Comparison of ENCODE assay signal across 32 cellular contexts in genomic region chr3:113983544-113983943, GRCh38.
"Had no signal": no experiment of that assay in that cellular context is flagged by ENCODE, and none has a peak within 500 bp of the region (broad histone marks: within the 10 kb centered on the region; RNA-seq: fewer than 3 reads in every experiment).

No MANE protein-coding gene starts in this region.

- H3K9me3 ChIP-seq: adrenal gland, body of pancreas, esophagus muscularis mucosa, gastrocnemius medialis had no signal

- H3K9me3 Mint-ChIP-seq: activated CD4-positive, alpha-beta memory T cell treated with anti-CD3 and anti-CD28 coated beads for 36 hours; activated naive CD4-positive, alpha-beta T cell treated with anti-CD3 and anti-CD28 coated beads for 36 hours; activated naive CD4-positive, alpha-beta T cell treated with anti-CD3 and anti-CD28 coated beads, Interleukin-2, amount 50 U/mL, for 24 hours; activated naive CD8-positive, alpha-beta T cell treated with anti-CD3 and anti-CD28 coated beads for 36 hours; activated naive CD8-positive, alpha-beta T cell treated with anti-CD3 and anti-CD28 coated beads, Interleukin-2, amount 50 U/mL, for 24 hours; activated T-cell treated with anti-CD3 and anti-CD28 coated beads, Interleukin-2, amount 50 U/mL, for 24 hours; activated T-helper 1 cell treated with anti-CD3 and anti-CD28 coated beads, Interleukin-12 subunit alpha, Interleukin-12 subunit beta, Interleukin-2, Interleukin-4 antibody, amounts not matched to agents 30 ng/mL and 10 ng/mL and 1 ng/mL, durations not matched to agents 14 hours and 24 hours and 36 hours; activated T-helper 2 cell treated with anti-CD3 and anti-CD28 coated beads, Interferon-gamma antibody, Interleukin-2, Interleukin-4, amounts not matched to agents 10 μg/mL and 5 μg/mL and 100 μg/mL, durations not matched to agents 14 hours and 24 hours and 36 hours; effector memory CD8-positive, alpha-beta T cell had no signal

- H3K4me1 Mint-ChIP-seq: activated naive CD4-positive, alpha-beta T cell treated with anti-CD3 and anti-CD28 coated beads, Interleukin-2, amount 50 U/mL, for 24 hours had no signal

- H3K27ac Mint-ChIP-seq: activated CD4-positive, alpha-beta memory T cell treated with anti-CD3 and anti-CD28 coated beads for 36 hours; activated CD4-positive, alpha-beta T cell treated with anti-CD3 and anti-CD28 coated beads for 36 hours; activated CD4-positive, alpha-beta T cell treated with anti-CD3 and anti-CD28 coated beads, Interleukin-2, amount 10 ng/mL, durations not matched to agents 24 days and 14 days; activated CD8-positive, alpha-beta T cell treated with anti-CD3 and anti-CD28 coated beads, Interleukin-2, amount 10 ng/mL, durations not matched to agents 7 days and 5 days; activated naive CD4-positive, alpha-beta T cell treated with anti-CD3 and anti-CD28 coated beads for 36 hours; activated naive CD4-positive, alpha-beta T cell treated with anti-CD3 and anti-CD28 coated beads, Interleukin-2, amount 50 U/mL, for 24 hours; activated naive CD8-positive, alpha-beta T cell treated with anti-CD3 and anti-CD28 coated beads for 36 hours; activated naive CD8-positive, alpha-beta T cell treated with anti-CD3 and anti-CD28 coated beads, Interleukin-2, amount 50 U/mL, for 24 hours; activated T-cell treated with anti-CD3 and anti-CD28 coated beads, Interleukin-2, amount 50 U/mL, for 24 hours; activated T-helper 1 cell treated with anti-CD3 and anti-CD28 coated beads, Interleukin-12 subunit alpha, Interleukin-12 subunit beta, Interleukin-2, Interleukin-4 antibody, amounts not matched to agents 30 ng/mL and 10 ng/mL and 1 ng/mL, durations not matched to agents 14 hours and 24 hours and 36 hours; activated T-helper 2 cell treated with anti-CD3 and anti-CD28 coated beads, Interferon-gamma antibody, Interleukin-2, Interleukin-4, amounts not matched to agents 10 μg/mL and 5 μg/mL and 100 μg/mL, durations not matched to agents 14 hours and 24 hours and 36 hours; effector memory CD8-positive, alpha-beta T cell had no signal

- H3K27me3 ChIP-seq: adrenal gland, body of pancreas, esophagus muscularis mucosa, foreskin keratinocyte, gastrocnemius medialis had no signal

- H3K4me1 ChIP-seq: adrenal gland, body of pancreas, esophagus muscularis mucosa, foreskin keratinocyte, gastrocnemius medialis had no signal

- DNase-seq: activated CD4-positive, alpha-beta memory T cell treated with anti-CD3 and anti-CD28 coated beads for 36 hours; activated CD4-positive, alpha-beta T cell treated with anti-CD3 and anti-CD28 coated beads for 36 hours; activated CD4-positive, alpha-beta T cell treated with anti-CD3 and anti-CD28 coated beads, Interleukin-2, amount 10 ng/mL, durations not matched to agents 24 days and 14 days; activated CD4-positive, CD25-positive, alpha-beta regulatory T cell; activated CD4-positive, CD25-positive, alpha-beta regulatory T cell treated with anti-CD3 and anti-CD28 coated beads, Interleukin-2, amount 50 U/mL, for 72 hours; activated CD8-positive, alpha-beta memory T cell treated with anti-CD3 and anti-CD28 coated beads, Interleukin-2, amount 50 U/mL, for 48 hours; activated CD8-positive, alpha-beta T cell treated with anti-CD3 and anti-CD28 coated beads, Interleukin-2, amount 10 ng/mL, durations not matched to agents 7 days and 5 days; activated effector memory CD4-positive, alpha-beta T cell treated with anti-CD3 and anti-CD28 coated beads, Interleukin-2, amount 50 U/mL, for 16 hours; activated naive CD4-positive, alpha-beta T cell treated with anti-CD3 and anti-CD28 coated beads for 36 hours; activated naive CD8-positive, alpha-beta T cell treated with anti-CD3 and anti-CD28 coated beads for 36 hours; activated naive CD8-positive, alpha-beta T cell treated with anti-CD3 and anti-CD28 coated beads, Interleukin-2, amount 50 U/mL, for 24 hours; activated T-cell treated with anti-CD3 and anti-CD28 coated beads for 4 hours; activated T-cell treated with anti-CD3 and anti-CD28 coated beads, Interleukin-2, amount 50 U/mL, for 24 hours; adrenal gland; amygdala; aorta; body of pancreas; caudate nucleus; cortex of kidney; dermis blood vessel endothelial cell; effector CD4-positive, alpha-beta T cell; effector memory CD8-positive, alpha-beta T cell; erythroblast; foreskin keratinocyte; gastrocnemius medialis; glutamatergic neuron; T-helper 2 cell had no signal

- H3K4me3 ChIP-seq: adrenal gland, body of pancreas, esophagus muscularis mucosa, gastrocnemius medialis had no signal

- H3K4me3 Mint-ChIP-seq: activated CD4-positive, alpha-beta memory T cell treated with anti-CD3 and anti-CD28 coated beads for 36 hours; activated CD4-positive, alpha-beta T cell treated with anti-CD3 and anti-CD28 coated beads for 36 hours; activated CD4-positive, alpha-beta T cell treated with anti-CD3 and anti-CD28 coated beads, Interleukin-2, amount 10 ng/mL, durations not matched to agents 24 days and 14 days; activated CD8-positive, alpha-beta T cell treated with anti-CD3 and anti-CD28 coated beads, Interleukin-2, amount 10 ng/mL, durations not matched to agents 7 days and 5 days; activated naive CD4-positive, alpha-beta T cell treated with anti-CD3 and anti-CD28 coated beads for 36 hours; activated naive CD4-positive, alpha-beta T cell treated with anti-CD3 and anti-CD28 coated beads, Interleukin-2, amount 50 U/mL, for 24 hours; activated naive CD8-positive, alpha-beta T cell treated with anti-CD3 and anti-CD28 coated beads for 36 hours; activated naive CD8-positive, alpha-beta T cell treated with anti-CD3 and anti-CD28 coated beads, Interleukin-2, amount 50 U/mL, for 24 hours; activated T-cell treated with anti-CD3 and anti-CD28 coated beads, Interleukin-2, amount 50 U/mL, for 24 hours; activated T-helper 1 cell treated with anti-CD3 and anti-CD28 coated beads, Interleukin-12 subunit alpha, Interleukin-12 subunit beta, Interleukin-2, Interleukin-4 antibody, amounts not matched to agents 30 ng/mL and 10 ng/mL and 1 ng/mL, durations not matched to agents 14 hours and 24 hours and 36 hours; effector memory CD8-positive, alpha-beta T cell had no signal

- H3K27ac ChIP-seq: adrenal gland, body of pancreas, esophagus muscularis mucosa, foreskin keratinocyte, gastrocnemius medialis had no signal

- FAIRE-seq: colon had no signal

- ATAC-seq: activated CD4-positive, alpha-beta T cell treated with anti-CD3 and anti-CD28 coated beads for 36 hours; activated CD8-positive, alpha-beta T cell treated with anti-CD3 and anti-CD28 coated beads, Interleukin-2, amount 10 ng/mL, durations not matched to agents 7 days and 5 days; activated naive CD8-positive, alpha-beta T cell treated with anti-CD3 and anti-CD28 coated beads, Interleukin-2, amount 50 U/mL, for 24 hours; body of pancreas; effector memory CD8-positive, alpha-beta T cell; foreskin keratinocyte; gastrocnemius medialis had no signal

- H3K27me3 Mint-ChIP-seq: activated CD4-positive, alpha-beta memory T cell treated with anti-CD3 and anti-CD28 coated beads for 36 hours; activated CD4-positive, alpha-beta T cell treated with anti-CD3 and anti-CD28 coated beads for 36 hours; activated CD4-positive, alpha-beta T cell treated with anti-CD3 and anti-CD28 coated beads, Interleukin-2, amount 10 ng/mL, durations not matched to agents 24 days and 14 days; activated naive CD4-positive, alpha-beta T cell treated with anti-CD3 and anti-CD28 coated beads, Interleukin-2, amount 50 U/mL, for 24 hours; activated naive CD8-positive, alpha-beta T cell treated with anti-CD3 and anti-CD28 coated beads for 36 hours; activated naive CD8-positive, alpha-beta T cell treated with anti-CD3 and anti-CD28 coated beads, Interleukin-2, amount 50 U/mL, for 24 hours; activated T-cell treated with anti-CD3 and anti-CD28 coated beads, Interleukin-2, amount 50 U/mL, for 24 hours; effector memory CD8-positive, alpha-beta T cell had no signal
